20 cellular contexts compared by ENCODE assay signal in the genomic region with DNA sequence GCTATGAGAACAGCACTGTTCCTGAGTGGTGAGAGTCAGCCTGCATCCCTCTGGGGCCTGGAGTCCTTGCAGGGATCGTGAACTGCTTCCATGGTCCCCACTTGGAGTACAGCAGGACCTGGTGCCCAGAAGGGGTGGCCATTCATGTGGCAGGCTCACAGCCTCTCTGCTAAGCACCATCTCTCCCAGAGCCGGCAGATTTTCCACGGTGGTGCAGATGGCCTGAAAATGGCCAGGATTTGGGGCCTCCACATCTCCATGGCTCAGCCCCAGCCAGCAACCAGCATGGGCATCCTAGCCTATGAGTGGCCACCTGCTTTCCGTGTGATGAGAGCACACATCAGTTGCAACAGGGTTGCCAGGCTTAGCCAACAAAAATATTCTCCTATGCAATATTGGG. TPM values are rescaled to one million over a fixed set of nuclear protein-coding genes. Genes with fewer than 3 reads are reported as not detected.
DNase-seq lines count a peak whose midpoint lies in the region; ATAC-seq and TF ChIP-seq lines count a peak whose summit lies in the region.
"Had no signal": no experiment of that assay in that cellular context is flagged by ENCODE, and none has a peak within 500 bp of the region (broad histone marks: within the 10 kb centered on the region; RNA-seq: fewer than 3 reads in every experiment).

No MANE protein-coding gene starts in this region.

- H3K4me1 ChIP-seq in stomach, result peaks cover 0 to 39% (median 7%) of the 10 kb centered on the region in 4 donors
- H3K4me1 ChIP-seq in thyroid gland, result no peaks in the 10 kb centered on the region

- H3K27ac ChIP-seq in stomach (no peak overlapping the region), thyroid gland (no peak overlapping the region)

- H3K9me3 Mint-ChIP-seq in activated T-cell treated with anti-CD3 and anti-CD28 coated beads, Interleukin-2, amount 50 U/mL, for 24 hours, result no peaks in the 10 kb centered on the region
- H3K9me3 Mint-ChIP-seq in activated T-cell treated with anti-CD3 and anti-CD28 coated beads, Interleukin-2, amount 50 U/mL, for 4 hours, result peaks cover 4% of the 10 kb centered on the region
- H3K9me3 Mint-ChIP-seq in activated CD8-positive, alpha-beta T cell treated with anti-CD3 and anti-CD28 coated beads, Interleukin-2, amount 10 ng/mL, durations not matched to agents 7 days and 5 days (ENCODE audit: insufficient read depth), result peaks cover 10% of the 10 kb centered on the region
- H3K9me3 Mint-ChIP-seq in immature natural killer cell, result no peaks in the 10 kb centered on the region

- H3K4me1 Mint-ChIP-seq in activated T-cell treated with anti-CD3 and anti-CD28 coated beads, Interleukin-2, amount 50 U/mL, for 24 hours (ENCODE audit: low read depth), result peaks cover 94% of the 10 kb centered on the region
- H3K4me1 Mint-ChIP-seq in activated T-cell treated with anti-CD3 and anti-CD28 coated beads, Interleukin-2, amount 50 U/mL, for 4 hours (ENCODE audit: low read depth), result peaks cover 95% of the 10 kb centered on the region
- H3K4me1 Mint-ChIP-seq in activated CD8-positive, alpha-beta T cell treated with anti-CD3 and anti-CD28 coated beads, Interleukin-2, amount 10 ng/mL, durations not matched to agents 7 days and 5 days (ENCODE audit: low read depth), result peaks cover 95% of the 10 kb centered on the region
- peaks cover 98 to 100% of the 10 kb centered on the region in 2 donors for H3K4me1 Mint-ChIP-seq in immature natural killer cell

- H3K27me3 Mint-ChIP-seq in activated T-cell treated with anti-CD3 and anti-CD28 coated beads, Interleukin-2, amount 50 U/mL, for 24 hours, result no peaks in the 10 kb centered on the region
- H3K27me3 Mint-ChIP-seq in activated T-cell treated with anti-CD3 and anti-CD28 coated beads, Interleukin-2, amount 50 U/mL, for 4 hours (ENCODE audit: low read depth), result no peaks in the 10 kb centered on the region
- no peaks in the 10 kb centered on the region for H3K27me3 Mint-ChIP-seq in activated CD8-positive, alpha-beta T cell treated with anti-CD3 and anti-CD28 coated beads, Interleukin-2, amount 10 ng/mL, durations not matched to agents 7 days and 5 days (ENCODE audit: low read depth)
- H3K27me3 Mint-ChIP-seq in immature natural killer cell (ENCODE audit: low read depth in 3 of 3), result peaks cover 0 to 4% (median 3%) of the 10 kb centered on the region in 3 donors

- H3K27me3 ChIP-seq in stomach, result no peaks in the 10 kb centered on the region
- H3K27me3 ChIP-seq in thyroid gland, result no peaks in the 10 kb centered on the region

- 86 to 99% (median 93%) methylated on average over 2 to 4 of the region's 4 CpGs for WGBS in stomach, 5 donors
- WGBS in thyroid gland, 2 donors, result 96 to 97% methylated on average over 4 of the region's 4 CpGs

- intact Hi-C loops in stomach (cut with DNase I; ENCODE audit: low total_unique reads) (no loop called here), thyroid gland (cut with DNase I) (no loop called here)

- H3K9me3 ChIP-seq in stomach (no peaks in the 10 kb centered on the region), thyroid gland (no peaks in the 10 kb centered on the region)

- CTCF ChIA-PET in activated CD8-positive, alpha-beta T cell treated with anti-CD3 and anti-CD28 coated beads, Interleukin-2, amount 10 ng/mL, durations not matched to agents 7 days and 5 days (lab: Charles Lee), result interaction anchor here (1.1 to 6.9 kb wide), 5 partner anchors 9 to 33 kb away, joined by 6 to 50 read pairs (median 9); no protein-coding TSS in a partner anchor

- H3K27ac Mint-ChIP-seq in activated T-cell treated with anti-CD3 and anti-CD28 coated beads, Interleukin-2, amount 50 U/mL, for 24 hours, result peak overlapping the region; percentile 88
- peak overlapping the region; percentile 67 for H3K27ac Mint-ChIP-seq in activated CD8-positive, alpha-beta T cell treated with anti-CD3 and anti-CD28 coated beads, Interleukin-2, amount 10 ng/mL, durations not matched to agents 7 days and 5 days
- H3K27ac Mint-ChIP-seq in immature natural killer cell, result peak overlapping the region in 5 of 6 donors; percentile 59 to 96 (median 80)
- H3K27ac Mint-ChIP-seq: GM23338 had no signal

- TF ChIP-seq POLR2A in stomach (IDR thresholded peaks at IDR 0.05), result no peak
- TF ChIP-seq POLR2A in thyroid gland (IDR thresholded peaks at IDR 0.05), result no peak

- no peak for TF ChIP-seq EP300 in stomach (IDR thresholded peaks at IDR 0.05)

- peak; percentile 28 for DNase-seq in activated T-cell treated with anti-CD3 and anti-CD28 coated beads, Interleukin-2, amount 50 U/mL, for 24 hours
- no peak for DNase-seq in activated T-cell treated with anti-CD3 and anti-CD28 coated beads, Interleukin-2, amount 50 U/mL, for 4 hours
- no peak for DNase-seq in activated CD8-positive, alpha-beta T cell treated with anti-CD3 and anti-CD28 coated beads, Interleukin-2, amount 10 ng/mL, durations not matched to agents 7 days and 5 days
- no peak for DNase-seq in immature natural killer cell
- peak; percentile 1 for DNase-seq in stomach
- DNase-seq in thyroid gland, result no peak
- DNase-seq in glomerular visceral epithelial cell (ENCODE audit: extremely low spot score), result no peak
- no peak for DNase-seq in NCI-H1417 treated with DMSO at 0.1 percent for 48 hours (lab: John Stamatoyannopoulos, UW)
- DNase-seq: Calu3; DMS79; GDM1; NCI-H146; NCI-H2081 treated with DMSO at 0.1 percent for 48 hours; NCI-H2227 treated with DMSO at 0.1 percent for 48 hours; NCI-H524 treated with DMSO at 0.1 percent for 48 hours; NK-92 treated with Interleukin-12 subunit alpha and Interleukin-12 subunit beta, amount 100 ng/mL, for 24 hours; OCI-M1; RPMI8226 had no signal

- H3K4me3 Mint-ChIP-seq in activated T-cell treated with anti-CD3 and anti-CD28 coated beads, Interleukin-2, amount 50 U/mL, for 24 hours, result no peak overlapping the region
- H3K4me3 Mint-ChIP-seq in activated T-cell treated with anti-CD3 and anti-CD28 coated beads, Interleukin-2, amount 50 U/mL, for 4 hours, result no peak overlapping the region
- no peak overlapping the region for H3K4me3 Mint-ChIP-seq in activated CD8-positive, alpha-beta T cell treated with anti-CD3 and anti-CD28 coated beads, Interleukin-2, amount 10 ng/mL, durations not matched to agents 7 days and 5 days
- no peak overlapping the region for H3K4me3 Mint-ChIP-seq in immature natural killer cell
- H3K4me3 Mint-ChIP-seq: CD14-positive monocyte, GM23338 had no signal

- TF ChIP-seq CTCF in stomach (IDR thresholded peaks at IDR 0.05) (no peak), thyroid gland (IDR thresholded peaks at IDR 0.05) (no peak)

- no peak for ATAC-seq in activated T-cell treated with anti-CD3 and anti-CD28 coated beads, Interleukin-2, amount 50 U/mL, for 4 hours
- no peak for ATAC-seq in activated CD8-positive, alpha-beta T cell treated with anti-CD3 and anti-CD28 coated beads, Interleukin-2, amount 10 ng/mL, durations not matched to agents 7 days and 5 days
- ATAC-seq: GM23338 had no signal

- H3K36me3 ChIP-seq in stomach (no peaks in the 10 kb centered on the region), thyroid gland (no peaks in the 10 kb centered on the region)

- no peak overlapping the region for H3K4me3 ChIP-seq in stomach
- no peak overlapping the region for H3K4me3 ChIP-seq in thyroid gland (replicated peaks in 1 of 3)
- H3K4me3 ChIP-seq: GM23338 had no signal

- H3K36me3 Mint-ChIP-seq in activated T-cell treated with anti-CD3 and anti-CD28 coated beads, Interleukin-2, amount 50 U/mL, for 24 hours (ENCODE audit: low read depth), result no peaks in the 10 kb centered on the region
- H3K36me3 Mint-ChIP-seq in activated T-cell treated with anti-CD3 and anti-CD28 coated beads, Interleukin-2, amount 50 U/mL, for 4 hours (ENCODE audit: insufficient read depth), result no peaks in the 10 kb centered on the region
- peaks cover 18% of the 10 kb centered on the region for H3K36me3 Mint-ChIP-seq in activated CD8-positive, alpha-beta T cell treated with anti-CD3 and anti-CD28 coated beads, Interleukin-2, amount 10 ng/mL, durations not matched to agents 7 days and 5 days (ENCODE audit: low read depth)
- H3K36me3 Mint-ChIP-seq in immature natural killer cell, result no peaks in the 10 kb centered on the region

- POLR2A ChIA-PET in activated CD8-positive, alpha-beta T cell treated with anti-CD3 and anti-CD28 coated beads, Interleukin-2, amount 10 ng/mL, durations not matched to agents 7 days and 5 days (lab: Charles Lee), result interaction anchor here (0.6 to 1.7 kb wide), 3 partner anchors 9 to 86 kb away, joined by 3 to 5 read pairs (median 3); no protein-coding TSS in a partner anchor

RNA-seq across cellular contexts. Expression of a gene that starts 33.9 kb away (rescaled TPM):
- total RNA-seq in activated T-cell treated with anti-CD3 and anti-CD28 coated beads, Interleukin-2, amount 50 U/mL, for 4 hours, result 100 to 1,000 TPM; 248 to 348 (median 344) TPM
- 100 to 1,000 TPM; 314 to 321 TPM for total RNA-seq in activated CD8-positive, alpha-beta T cell treated with anti-CD3 and anti-CD28 coated beads, Interleukin-2, amount 10 ng/mL, durations not matched to agents 7 days and 5 days
- polyA plus RNA-seq in immature natural killer cell (10 to 100 TPM; 45.8 to 80.6 (median 47.0) TPM), stomach (10 to 100 TPM in 1 of 3 donors, 1 to 10 TPM in 2; 4.9 to 10.9 (median 8.4) TPM)
- total RNA-seq in stomach (10 to 100 TPM; 11.1 to 43.3 (median 28.8) TPM), thyroid gland (10 to 100 TPM; 19.9 to 29.6 (median 28.9) TPM)

Comparison
In these comparisons a context has a peak if more than half of its experiments do, and no peak if none do; other contexts are left out.
1. DNase-seq: peak in activated T-cell treated with anti-CD3 and anti-CD28 coated beads, Interleukin-2, amount 50 U/mL, for 24 hours (single experiment) and stomach (single experiment); none in activated T-cell treated with anti-CD3 and anti-CD28 coated beads, Interleukin-2, amount 50 U/mL, for 4 hours (single experiment), activated CD8-positive, alpha-beta T cell treated with anti-CD3 and anti-CD28 coated beads, Interleukin-2, amount 10 ng/mL, durations not matched to agents 7 days and 5 days (single experiment), immature natural killer cell (0 of 3), thyroid gland (0 of 2), glomerular visceral epithelial cell (single experiment) and NCI-H1417 treated with DMSO at 0.1 percent for 48 hours (single experiment).
2. RNA of a gene that starts 33.9 kb away (total RNA-seq): 248 to 348 TPM in activated T-cell treated with anti-CD3 and anti-CD28 coated beads, Interleukin-2, amount 50 U/mL, for 4 hours and 314 to 321 TPM in activated CD8-positive, alpha-beta T cell treated with anti-CD3 and anti-CD28 coated beads, Interleukin-2, amount 10 ng/mL, durations not matched to agents 7 days and 5 days; 19.9 to 29.6 TPM in thyroid gland and 11.1 to 43.3 TPM in stomach; every median in the first group is over 4 times any median in the second.
3. Peak in every context shown above with its lines, with median percentiles within 50 percentile points of each other: H3K27ac Mint-ChIP-seq.